Comparison of ENCODE assay signal across 8 cellular contexts in genomic region chr3:133663569-133664313, GRCh38. TPM values are rescaled to one million over a fixed set of nuclear protein-coding genes. Genes with fewer than 3 reads are reported as not detected.
A peak's percentile ranks its signal among the peaks of the same experiment; 100 is the strongest.
DNase-seq lines count a peak whose midpoint lies in the region; ATAC-seq and TF ChIP-seq lines count a peak whose summit lies in the region.

No MANE protein-coding gene starts in this region.

- H3K36me3 Mint-ChIP-seq in activated CD8-positive, alpha-beta T cell treated with anti-CD3 and anti-CD28 coated beads, Interleukin-2, amount 10 ng/mL, durations not matched to agents 7 days and 5 days (ENCODE audit: low read depth), result peaks cover 25% of the 10 kb centered on the region

- no peaks in the 10 kb centered on the region for H3K9me3 Mint-ChIP-seq in activated CD8-positive, alpha-beta T cell treated with anti-CD3 and anti-CD28 coated beads, Interleukin-2, amount 10 ng/mL, durations not matched to agents 7 days and 5 days (ENCODE audit: insufficient read depth)

- H3K4me1 Mint-ChIP-seq in activated CD8-positive, alpha-beta T cell treated with anti-CD3 and anti-CD28 coated beads, Interleukin-2, amount 10 ng/mL, durations not matched to agents 7 days and 5 days (ENCODE audit: low read depth), result peaks cover 33% of the 10 kb centered on the region

- H3K27me3 ChIP-seq in parathyroid adenoma (ENCODE audit: control insufficient read depth, insufficient read depth, low read length), result no peaks in the 10 kb centered on the region

- H2AFZ ChIP-seq in parathyroid adenoma, result no peak overlapping the region

- peak; percentile 41 for DNase-seq in DMS53 treated with DMSO at 0.1 percent for 48 hours (lab: John Stamatoyannopoulos, UW; ENCODE audit: unreplicated experiment)
- peak; percentile 75 to 92 for DNase-seq in NCI-H526 (lab: John Stamatoyannopoulos, UW)
- DNase-seq in activated CD8-positive, alpha-beta T cell treated with anti-CD3 and anti-CD28 coated beads, Interleukin-2, amount 10 ng/mL, durations not matched to agents 7 days and 5 days, result peak; percentile 63
- DNase-seq in foreskin fibroblast, result peak; percentile 16 to 56

- POLR2A ChIA-PET in activated CD8-positive, alpha-beta T cell treated with anti-CD3 and anti-CD28 coated beads, Interleukin-2, amount 10 ng/mL, durations not matched to agents 7 days and 5 days (lab: Charles Lee), result no interaction called here

- H3K27me3 Mint-ChIP-seq in activated CD8-positive, alpha-beta T cell treated with anti-CD3 and anti-CD28 coated beads, Interleukin-2, amount 10 ng/mL, durations not matched to agents 7 days and 5 days (ENCODE audit: low read depth), result no peaks in the 10 kb centered on the region

- no peaks in the 10 kb centered on the region for H3K9me3 ChIP-seq in parathyroid adenoma (ENCODE audit: control insufficient read depth, low read length)

- H3K4me3 ChIP-seq in foreskin fibroblast (ENCODE audit: low read depth in 1 of 2, low read length in 2 of 2), result no peak overlapping the region
- H3K4me3 ChIP-seq in parathyroid adenoma (ENCODE audit: low read depth, low read length), result no peak overlapping the region

- H3K4me1 ChIP-seq in parathyroid adenoma, result peaks cover 3% of the 10 kb centered on the region

- CTCF ChIA-PET in activated CD8-positive, alpha-beta T cell treated with anti-CD3 and anti-CD28 coated beads, Interleukin-2, amount 10 ng/mL, durations not matched to agents 7 days and 5 days (lab: Charles Lee), result interaction anchor here (0.6 to 1.5 kb wide), 12 partner anchors 10 to 214 kb away, joined by 3 to 5 read pairs (median 3); no protein-coding TSS in a partner anchor

- peak overlapping the region; percentile 79 for H3K27ac Mint-ChIP-seq in activated CD8-positive, alpha-beta T cell treated with anti-CD3 and anti-CD28 coated beads, Interleukin-2, amount 10 ng/mL, durations not matched to agents 7 days and 5 days

- peak; percentile 64 for ATAC-seq in GM19395 (IDR thresholded peaks at IDR 0.05; ENCODE audit: unreplicated experiment)
- peak; percentile 45 for ATAC-seq in HG03521 (IDR thresholded peaks at IDR 0.05; ENCODE audit: unreplicated experiment)
- peak; percentile 59 for ATAC-seq in activated CD8-positive, alpha-beta T cell treated with anti-CD3 and anti-CD28 coated beads, Interleukin-2, amount 10 ng/mL, durations not matched to agents 7 days and 5 days
- ATAC-seq in HG02840 (IDR thresholded peaks at IDR 0.05; ENCODE audit: low FRiP score, unreplicated experiment), result no peak

- no peak overlapping the region for H3K9ac ChIP-seq in parathyroid adenoma

- peak overlapping the region; percentile 57 for H3K4me3 Mint-ChIP-seq in activated CD8-positive, alpha-beta T cell treated with anti-CD3 and anti-CD28 coated beads, Interleukin-2, amount 10 ng/mL, durations not matched to agents 7 days and 5 days

- TF ChIP-seq CTCF in foreskin fibroblast (IDR thresholded peaks at IDR 0.05; ENCODE audit: low read depth, low read length) (peak; percentile 71), parathyroid adenoma (IDR thresholded peaks at IDR 0.05) (peak; percentile 59)

- peaks cover 5% of the 10 kb centered on the region for H3K79me2 ChIP-seq in parathyroid adenoma

- no peak overlapping the region for H3K4me2 ChIP-seq in parathyroid adenoma (ENCODE audit: low read length)

- no peaks in the 10 kb centered on the region for H3K36me3 ChIP-seq in parathyroid adenoma (ENCODE audit: control insufficient read depth, insufficient read depth, low read length)

- no peak overlapping the region for H3K27ac ChIP-seq in parathyroid adenoma

RNA-seq across cellular contexts. Expression of gene TOPBP1, which starts 2.0 kb away (rescaled TPM):
- total RNA-seq in activated CD8-positive, alpha-beta T cell treated with anti-CD3 and anti-CD28 coated beads, Interleukin-2, amount 10 ng/mL, durations not matched to agents 7 days and 5 days, result 10 to 100 TPM; 96.1 to 98.7 TPM
